18 cellular contexts compared by ENCODE assay signal in the genomic region with DNA sequence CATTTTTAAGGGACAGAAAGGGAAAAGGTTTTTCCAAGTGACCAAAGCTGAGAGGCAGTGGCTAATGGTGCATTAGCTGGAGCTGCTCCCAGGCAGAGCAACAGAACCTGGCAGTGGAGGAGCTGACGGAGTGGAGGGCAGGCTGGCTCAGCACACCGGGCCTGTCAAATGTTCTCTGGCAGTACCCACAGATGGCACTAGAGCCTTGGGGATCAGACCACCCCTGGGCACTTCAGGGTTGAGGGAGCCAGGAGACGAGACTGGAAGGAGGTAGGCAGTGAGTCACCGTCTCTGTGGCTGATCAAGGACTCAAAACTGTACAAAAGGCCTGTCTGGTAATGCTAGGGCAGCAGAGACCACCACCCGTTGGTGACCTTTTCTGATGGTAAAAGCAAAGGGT.
A peak's percentile ranks its signal among the peaks of the same experiment; 100 is the strongest.
DNase-seq lines count a peak whose midpoint lies in the region; ATAC-seq and TF ChIP-seq lines count a peak whose summit lies in the region.
"Had no signal": no experiment of that assay in that cellular context is flagged by ENCODE, and none has a peak within 500 bp of the region (broad histone marks: within the 10 kb centered on the region; RNA-seq: fewer than 3 reads in every experiment).

No MANE protein-coding gene starts in this region.

- ATAC-seq in heart left ventricle (peak in 3 of 4 donors; percentile 34 to 61 (median 43)), Right ventricle myocardium inferior (no peak), Panc1 (peak; percentile 30; the same call in 1 of the 2 replicates), HG02798 (IDR thresholded peaks at IDR 0.05; ENCODE audit: poor library complexity, unreplicated experiment) (no peak)
- ATAC-seq: PC-3 had no signal

- no TSS peak for BruUV-seq in Panc1 (replicated peaks; lab: Mats Ljungman, UMichigan)

- POLR2A ChIA-PET in Panc1 (lab: Charles Lee): no interaction called here

- intact Hi-C loops in heart left ventricle (cut with DNase I) (loop anchor here in 5 of 10 donors (10.0 kb wide), 5 partner anchors 49 to 761 kb away; a partner anchor contains a TSS), Right ventricle myocardium inferior (cut with DNase I) (no loop called here), Panc1 (cut with micrococcal nuclease; ENCODE audit: unreplicated experiment) (no loop called here), head of caudate nucleus (cut with DNase I) (no loop called here)

- no peak for TF ChIP-seq POLR2A in heart left ventricle (IDR thresholded peaks at IDR 0.05)

- WGBS in heart left ventricle, 4 donors: 79 to 87% (median 82%) methylated on average over 5 of the region's 5 CpGs

- no peaks in the 10 kb centered on the region for H3K27me3 ChIP-seq in heart left ventricle
- peaks cover 3% of the 10 kb centered on the region for H3K27me3 ChIP-seq in Panc1 (ENCODE audit: control insufficient read depth, insufficient read depth, low read length)
- H3K27me3 ChIP-seq: uterus had no signal

- H3K27ac ChIP-seq in heart left ventricle (no peak overlapping the region), Panc1 (ENCODE audit: low read length) (no peak overlapping the region), substantia nigra (ENCODE audit: low read depth, low read length, poor library complexity, severe bottlenecking) (no peak overlapping the region)
- H3K27ac ChIP-seq: coronary artery, HL-60, uterus had no signal

- peaks cover 0 to 42% (median 16%) of the 10 kb centered on the region in 12 donors for H3K4me1 ChIP-seq in heart left ventricle
- H3K4me1 ChIP-seq in Panc1 (ENCODE audit: control insufficient read depth, insufficient read depth, low read length): no peaks in the 10 kb centered on the region
- H3K4me1 ChIP-seq: uterus had no signal

- in situ Hi-C loops in Panc1 (cut with HindIII; ENCODE audit: low pct_unique_long_range_greater_than_20kb, low sequenced_read_pairs): no loop called here

- H3K4me3 ChIP-seq in heart left ventricle (no peak overlapping the region), Panc1 (ENCODE audit: low read depth in 2 of 2, low read length in 2 of 2) (no peak overlapping the region)
- H3K4me3 ChIP-seq: coronary artery, smooth muscle cell, uterus had no signal

- peak in 3 of 5 donors; percentile 10 to 40 (median 30) for DNase-seq in heart left ventricle
- DNase-seq in Right ventricle myocardium inferior (ENCODE audit: missing footprints): no peak
- DNase-seq in Panc1 (ENCODE audit: low read depth, low spot score): no peak
- peak in 24 of 42 donors; percentile 9 to 76 (median 36) for DNase-seq in head of caudate nucleus
- peak in 30 of 49 donors; percentile 2 to 69 (median 20) for DNase-seq in substantia nigra (lab: John Stamatoyannopoulos, UW)
- DNase-seq in RKO (ENCODE audit: low spot score): no peak
- DNase-seq in DMS153 (lab: John Stamatoyannopoulos, UW): no peak
- DNase-seq: activated CD4-positive, alpha-beta memory T cell treated with anti-CD3 and anti-CD28 coated beads, Interleukin-2, amount 10 ng/mL, durations not matched to agents 7 days and 5 days; Caco-2; KG1; NCI-H1436 treated with DMSO at 0.1 percent for 48 hours; NCI-H510A; PC-3; uterus had no signal

- H3K36me3 ChIP-seq in heart left ventricle: no peaks in the 10 kb centered on the region
- H3K36me3 ChIP-seq in Panc1 (ENCODE audit: control insufficient read depth, insufficient read depth, low read length): no peaks in the 10 kb centered on the region
- H3K36me3 ChIP-seq: uterus had no signal

- CTCF ChIA-PET in Panc1 (lab: Charles Lee): no interaction called here

- H3K9me3 ChIP-seq in heart left ventricle: no peaks in the 10 kb centered on the region
- H3K9me3 ChIP-seq in Panc1 (ENCODE audit: control insufficient read depth, insufficient read depth, low read depth, low read length): no peaks in the 10 kb centered on the region
- H3K9me3 ChIP-seq: Caco-2, uterus had no signal

- TF ChIP-seq CTCF in heart left ventricle (IDR thresholded peaks at IDR 0.05): no peak
- TF ChIP-seq CTCF in Panc1 (IDR thresholded peaks at IDR 0.05): no peak

Comparison
In these comparisons a context has a peak if more than half of its experiments do, and no peak if none do; other contexts are left out.
1. ATAC-seq: peak in heart left ventricle (3 of 4) and Panc1 (single experiment); none in Right ventricle myocardium inferior (single experiment) and HG02798 (single experiment).
2. DNase-seq: peak in heart left ventricle (3 of 5), head of caudate nucleus (24 of 42) and substantia nigra (30 of 49); none in Right ventricle myocardium inferior (single experiment), Panc1 (single experiment), RKO (single experiment) and DMS153 (single experiment).